Comparison of ENCODE assay signal across 8 cellular contexts in genomic region chr3:53880396-53881345, GRCh38. TPM values are rescaled to one million over a fixed set of nuclear protein-coding genes. Genes with fewer than 3 reads are reported as not detected.
DNase-seq lines count a peak whose midpoint lies in the region; ATAC-seq and TF ChIP-seq lines count a peak whose summit lies in the region.

No MANE protein-coding gene starts in this region.

- peak overlapping the region; percentile 94 for H3K4me3 ChIP-seq in PC-9
- peak overlapping the region; percentile 84 for H3K4me3 ChIP-seq in epithelial cell of esophagus (ENCODE audit: low read length)

- H3K4me1 ChIP-seq in PC-9 (replicated peaks; ENCODE audit: insufficient read depth) = peaks cover 9% of the 10 kb centered on the region

- H3F3A ChIP-seq in PC-9 (ENCODE audit: insufficient read depth, low read depth) = no peaks in the 10 kb centered on the region; the same call in 1 of the 2 replicates

- H3K9me3 ChIP-seq in PC-9 (ENCODE audit: insufficient read depth, low read depth) = no peaks in the 10 kb centered on the region

- peak; percentile 2 for DNase-seq in Daoy (ENCODE audit: low read depth)
- DNase-seq in PC-9 = no peak
- DNase-seq in epithelial cell of esophagus (ENCODE audit: low read depth) = no peak
- DNase-seq in osteocyte (ENCODE audit: extremely low spot score, unreplicated experiment) = no peak
- DNase-seq in midbrain (lab: John Stamatoyannopoulos, UW) = no peak
- no peak for DNase-seq in LoVo (ENCODE audit: low spot score)

- BruUV-seq in PC-9 (replicated peaks; lab: Mats Ljungman, UMichigan) = no TSS peak

- no peaks in the 10 kb centered on the region for H3K27me3 Mint-ChIP-seq in osteocyte (ENCODE audit: unreplicated experiment)

- no peaks in the 10 kb centered on the region for H3K27me3 ChIP-seq in PC-9 (ENCODE audit: insufficient read depth, low read depth)

- no peaks in the 10 kb centered on the region for H3K9me2 ChIP-seq in PC-9 (ENCODE audit: insufficient read depth)

- TF ChIP-seq CTCF in PC-9 (conservative IDR thresholded peaks at IDR 0.05) (no peak), epithelial cell of esophagus (IDR thresholded peaks at IDR 0.05; ENCODE audit: insufficient read depth, low read depth, low read length, missing control alignments) (no peak), osteocyte (IDR thresholded peaks at IDR 0.05) (no peak)

- peak overlapping the region; percentile 88 for H2AFZ ChIP-seq in PC-9

- peaks cover 14% of the 10 kb centered on the region for H3K79me2 ChIP-seq in PC-9 (ENCODE audit: low read depth)

- intact Hi-C loops in PC-9 (cut with micrococcal nuclease; ENCODE audit: unreplicated experiment) = no loop called here

- H3K4me2 ChIP-seq in PC-9 = peak overlapping the region; percentile 95

- H3K9me3 Mint-ChIP-seq in osteocyte (ENCODE audit: unreplicated experiment) = no peaks in the 10 kb centered on the region

- CTCF ChIA-PET in PC-9 (lab: Charles Lee) = no interaction called here

- H3K27ac Mint-ChIP-seq in osteocyte (ENCODE audit: unreplicated experiment) = peak overlapping the region; percentile 97

- H3K36me3 Mint-ChIP-seq in osteocyte (ENCODE audit: unreplicated experiment) = peaks cover 40% of the 10 kb centered on the region

- H3K36me3 ChIP-seq in PC-9 (ENCODE audit: low read depth) = peaks cover 16% of the 10 kb centered on the region; the same call in 1 of the 2 replicates

- H4K20me1 ChIP-seq in PC-9 (ENCODE audit: insufficient read depth) = no peaks in the 10 kb centered on the region

- POLR2A ChIA-PET in PC-9 (lab: Charles Lee; ENCODE audit: unreplicated experiment) = interaction anchor here (0.5 kb wide), 1 partner anchor 10 kb away, joined by 5 read pairs; no protein-coding TSS in a partner anchor

- peak overlapping the region; percentile 100 for H3K4me3 Mint-ChIP-seq in osteocyte (ENCODE audit: unreplicated experiment)

- H3K27ac ChIP-seq in PC-9 = no peak overlapping the region

- ATAC-seq in HG03097 (IDR thresholded peaks at IDR 0.05; ENCODE audit: low FRiP score, unreplicated experiment) (no peak), GM18517 (IDR thresholded peaks at IDR 0.05; ENCODE audit: unreplicated experiment) (no peak)

- peaks cover 21% of the 10 kb centered on the region for H3K4me1 Mint-ChIP-seq in osteocyte (ENCODE audit: unreplicated experiment)

RNA-seq across cellular contexts. Expression of gene ACTR8, which starts 1.3 kb away (rescaled TPM):
- total RNA-seq in Daoy (2014; rRNA removed; shearing (Covaris generic)) = 27.1 and 38.9 TPM in 2 replicates
- total RNA-seq in PC-9 (2021) = 21.5 and 25.5 TPM in 2 replicates
- total RNA-seq in osteocyte = 40.0 and 51.9 TPM in 2 replicates

RNA-seq across cellular contexts. Expression of gene SELENOK, which starts 11.0 kb away (rescaled TPM):
- total RNA-seq in Daoy (2014; rRNA removed; shearing (Covaris generic)) = 54.8 and 62.3 TPM in 2 replicates
- total RNA-seq in PC-9 (2021) = 19.9 and 21.9 TPM in 2 replicates
- 31.6 and 32.8 TPM in 2 replicates for total RNA-seq in osteocyte

RNA-seq across cellular contexts. Expression of gene IL17RB, which starts 34.3 kb away (rescaled TPM):
- 1.9 and 3.1 TPM in 2 replicates for total RNA-seq in Daoy (2014; rRNA removed; shearing (Covaris generic))
- not detected in 2 replicates for total RNA-seq in PC-9 (2021)
- 0.24 and 0.54 TPM in 2 replicates for total RNA-seq in osteocyte

RNA-seq across cellular contexts. Expression of gene CHDH, which starts 34.5 kb away (rescaled TPM):
- total RNA-seq in Daoy (2014; rRNA removed; shearing (Covaris generic)) = 6.2 TPM in 2 replicates
- total RNA-seq in PC-9 (2021) = 0.28 TPM in 1 of 2 replicates, not detected in the other
- 0.81 and 0.86 TPM in 2 replicates for total RNA-seq in osteocyte
